1 cellular context compared by ENCODE assay signal in the genomic region with DNA sequence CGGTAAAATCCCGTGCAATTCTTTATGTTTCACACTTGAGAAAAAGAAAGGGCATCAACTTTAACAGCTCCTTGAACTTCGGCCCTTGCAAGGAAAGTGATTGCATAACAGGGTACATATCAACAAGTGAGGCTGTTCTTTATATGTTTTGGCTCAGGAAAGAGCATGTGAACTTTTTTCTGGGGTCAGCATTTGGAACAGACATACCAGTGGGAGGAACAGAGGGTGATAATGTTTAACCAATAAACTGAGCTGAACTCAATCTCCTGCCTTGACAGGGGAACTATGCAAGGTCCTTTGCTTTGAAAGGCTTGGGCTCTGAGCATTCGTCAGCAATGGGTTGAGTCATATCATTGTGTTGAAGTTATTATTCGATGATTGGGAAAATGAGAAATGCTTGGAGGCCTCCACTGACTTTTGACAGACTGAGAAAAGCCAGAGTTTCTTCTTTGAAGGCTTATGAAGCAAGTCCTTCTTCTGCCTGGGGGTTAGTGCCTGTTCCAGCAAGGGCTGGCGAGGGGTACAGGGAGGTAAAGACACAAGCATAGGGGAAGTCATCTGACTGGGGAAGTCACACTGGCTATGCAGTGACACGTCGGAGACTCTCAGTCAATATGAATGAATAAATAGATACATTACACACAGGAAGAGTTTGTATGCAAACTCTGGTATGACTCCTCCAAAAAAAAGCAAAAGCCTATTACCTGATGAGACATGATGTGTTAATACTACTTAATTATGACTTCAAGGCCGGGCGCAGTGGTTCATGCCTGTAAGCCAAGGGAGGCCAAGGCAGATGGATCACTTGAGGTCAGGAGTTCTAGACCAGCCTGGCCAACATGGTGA.
TF ChIP-seq lines count a peak whose summit lies in the region.

No MANE protein-coding gene starts in this region.

TF ChIP-seq in HepG2, 621 proteins besides CTCF, POLR2A, EP300 and RAD21 (continued from another document and continues in another):
- TF ChIP-seq, protein P1, sequence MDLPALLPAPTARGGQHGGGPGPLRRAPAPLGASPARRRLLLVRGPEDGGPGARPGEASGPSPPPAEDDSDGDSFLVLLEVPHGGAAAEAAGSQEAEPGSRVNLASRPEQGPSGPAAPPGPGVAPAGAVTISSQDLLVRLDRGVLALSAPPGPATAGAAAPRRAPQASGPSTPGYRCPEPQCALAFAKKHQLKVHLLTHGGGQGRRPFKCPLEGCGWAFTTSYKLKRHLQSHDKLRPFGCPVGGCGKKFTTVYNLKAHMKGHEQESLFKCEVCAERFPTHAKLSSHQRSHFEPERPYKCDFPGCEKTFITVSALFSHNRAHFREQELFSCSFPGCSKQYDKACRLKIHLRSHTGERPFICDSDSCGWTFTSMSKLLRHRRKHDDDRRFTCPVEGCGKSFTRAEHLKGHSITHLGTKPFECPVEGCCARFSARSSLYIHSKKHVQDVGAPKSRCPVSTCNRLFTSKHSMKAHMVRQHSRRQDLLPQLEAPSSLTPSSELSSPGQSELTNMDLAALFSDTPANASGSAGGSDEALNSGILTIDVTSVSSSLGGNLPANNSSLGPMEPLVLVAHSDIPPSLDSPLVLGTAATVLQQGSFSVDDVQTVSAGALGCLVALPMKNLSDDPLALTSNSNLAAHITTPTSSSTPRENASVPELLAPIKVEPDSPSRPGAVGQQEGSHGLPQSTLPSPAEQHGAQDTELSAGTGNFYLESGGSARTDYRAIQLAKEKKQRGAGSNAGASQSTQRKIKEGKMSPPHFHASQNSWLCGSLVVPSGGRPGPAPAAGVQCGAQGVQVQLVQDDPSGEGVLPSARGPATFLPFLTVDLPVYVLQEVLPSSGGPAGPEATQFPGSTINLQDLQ (CRISPR knock-in tag; IDR thresholded peaks at IDR 0.05): no peak
- no peak for TF ChIP-seq ZBTB42 (CRISPR knock-in tag; IDR thresholded peaks at IDR 0.05)
- TF ChIP-seq FOXK1 (CRISPR knock-in tag; IDR thresholded peaks at IDR 0.05; ENCODE audit: borderline replicate concordance, low read depth): peak; percentile 97
- TF ChIP-seq ZFP37 (CRISPR knock-in tag; IDR thresholded peaks at IDR 0.05; ENCODE audit: borderline replicate concordance): no peak
- TF ChIP-seq TBX2 (CRISPR knock-in tag; IDR thresholded peaks at IDR 0.05; ENCODE audit: borderline replicate concordance): peak; percentile 93
- no peak for TF ChIP-seq ZNF775 (CRISPR knock-in tag; IDR thresholded peaks at IDR 0.05; ENCODE audit: borderline replicate concordance)
- peak; percentile 97 for TF ChIP-seq TEF (CRISPR knock-in tag; IDR thresholded peaks at IDR 0.05)
- TF ChIP-seq ZNF12 (CRISPR knock-in tag; IDR thresholded peaks at IDR 0.05): no peak; the same call in 1 of the 2 replicates
- no peak for TF ChIP-seq ZNF142 (CRISPR knock-in tag; IDR thresholded peaks at IDR 0.05)
- no peak for TF ChIP-seq MTA1 (CRISPR knock-in tag; IDR thresholded peaks at IDR 0.05; ENCODE audit: borderline replicate concordance)
- TF ChIP-seq ZBTB14 (CRISPR knock-in tag; IDR thresholded peaks at IDR 0.05): no peak
- no peak for TF ChIP-seq JUND (CRISPR knock-in tag; IDR thresholded peaks at IDR 0.05)
- TF ChIP-seq, protein P2, sequence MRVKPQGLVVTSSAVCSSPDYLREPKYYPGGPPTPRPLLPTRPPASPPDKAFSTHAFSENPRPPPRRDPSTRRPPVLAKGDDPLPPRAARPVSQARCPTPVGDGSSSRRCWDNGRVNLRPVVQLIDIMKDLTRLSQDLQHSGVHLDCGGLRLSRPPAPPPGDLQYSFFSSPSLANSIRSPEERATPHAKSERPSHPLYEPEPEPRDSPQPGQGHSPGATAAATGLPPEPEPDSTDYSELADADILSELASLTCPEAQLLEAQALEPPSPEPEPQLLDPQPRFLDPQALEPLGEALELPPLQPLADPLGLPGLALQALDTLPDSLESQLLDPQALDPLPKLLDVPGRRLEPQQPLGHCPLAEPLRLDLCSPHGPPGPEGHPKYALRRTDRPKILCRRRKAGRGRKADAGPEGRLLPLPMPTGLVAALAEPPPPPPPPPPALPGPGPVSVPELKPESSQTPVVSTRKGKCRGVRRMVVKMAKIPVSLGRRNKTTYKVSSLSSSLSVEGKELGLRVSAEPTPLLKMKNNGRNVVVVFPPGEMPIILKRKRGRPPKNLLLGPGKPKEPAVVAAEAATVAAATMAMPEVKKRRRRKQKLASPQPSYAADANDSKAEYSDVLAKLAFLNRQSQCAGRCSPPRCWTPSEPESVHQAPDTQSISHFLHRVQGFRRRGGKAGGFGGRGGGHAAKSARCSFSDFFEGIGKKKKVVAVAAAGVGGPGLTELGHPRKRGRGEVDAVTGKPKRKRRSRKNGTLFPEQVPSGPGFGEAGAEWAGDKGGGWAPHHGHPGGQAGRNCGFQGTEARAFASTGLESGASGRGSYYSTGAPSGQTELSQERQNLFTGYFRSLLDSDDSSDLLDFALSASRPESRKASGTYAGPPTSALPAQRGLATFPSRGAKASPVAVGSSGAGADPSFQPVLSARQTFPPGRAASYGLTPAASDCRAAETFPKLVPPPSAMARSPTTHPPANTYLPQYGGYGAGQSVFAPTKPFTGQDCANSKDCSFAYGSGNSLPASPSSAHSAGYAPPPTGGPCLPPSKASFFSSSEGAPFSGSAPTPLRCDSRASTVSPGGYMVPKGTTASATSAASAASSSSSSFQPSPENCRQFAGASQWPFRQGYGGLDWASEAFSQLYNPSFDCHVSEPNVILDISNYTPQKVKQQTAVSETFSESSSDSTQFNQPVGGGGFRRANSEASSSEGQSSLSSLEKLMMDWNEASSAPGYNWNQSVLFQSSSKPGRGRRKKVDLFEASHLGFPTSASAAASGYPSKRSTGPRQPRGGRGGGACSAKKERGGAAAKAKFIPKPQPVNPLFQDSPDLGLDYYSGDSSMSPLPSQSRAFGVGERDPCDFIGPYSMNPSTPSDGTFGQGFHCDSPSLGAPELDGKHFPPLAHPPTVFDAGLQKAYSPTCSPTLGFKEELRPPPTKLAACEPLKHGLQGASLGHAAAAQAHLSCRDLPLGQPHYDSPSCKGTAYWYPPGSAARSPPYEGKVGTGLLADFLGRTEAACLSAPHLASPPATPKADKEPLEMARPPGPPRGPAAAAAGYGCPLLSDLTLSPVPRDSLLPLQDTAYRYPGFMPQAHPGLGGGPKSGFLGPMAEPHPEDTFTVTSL (CRISPR knock-in tag; IDR thresholded peaks at IDR 0.05; ENCODE audit: borderline replicate concordance): peak; percentile 77; the same call in 1 of the 2 replicates
- TF ChIP-seq SP4 (CRISPR knock-in tag; IDR thresholded peaks at IDR 0.05): 0 out of 2 replicates have a peak, but pooled peaks have one; percentile 52
- no peak for TF ChIP-seq ZNF839 (CRISPR knock-in tag; IDR thresholded peaks at IDR 0.05; ENCODE audit: borderline replicate concordance)
- no peak for TF ChIP-seq LCORL (IDR thresholded peaks at IDR 0.05)
- TF ChIP-seq LCORL (CRISPR knock-in tag; IDR thresholded peaks at IDR 0.05): peak; percentile 75
- TF ChIP-seq, protein P3, sequence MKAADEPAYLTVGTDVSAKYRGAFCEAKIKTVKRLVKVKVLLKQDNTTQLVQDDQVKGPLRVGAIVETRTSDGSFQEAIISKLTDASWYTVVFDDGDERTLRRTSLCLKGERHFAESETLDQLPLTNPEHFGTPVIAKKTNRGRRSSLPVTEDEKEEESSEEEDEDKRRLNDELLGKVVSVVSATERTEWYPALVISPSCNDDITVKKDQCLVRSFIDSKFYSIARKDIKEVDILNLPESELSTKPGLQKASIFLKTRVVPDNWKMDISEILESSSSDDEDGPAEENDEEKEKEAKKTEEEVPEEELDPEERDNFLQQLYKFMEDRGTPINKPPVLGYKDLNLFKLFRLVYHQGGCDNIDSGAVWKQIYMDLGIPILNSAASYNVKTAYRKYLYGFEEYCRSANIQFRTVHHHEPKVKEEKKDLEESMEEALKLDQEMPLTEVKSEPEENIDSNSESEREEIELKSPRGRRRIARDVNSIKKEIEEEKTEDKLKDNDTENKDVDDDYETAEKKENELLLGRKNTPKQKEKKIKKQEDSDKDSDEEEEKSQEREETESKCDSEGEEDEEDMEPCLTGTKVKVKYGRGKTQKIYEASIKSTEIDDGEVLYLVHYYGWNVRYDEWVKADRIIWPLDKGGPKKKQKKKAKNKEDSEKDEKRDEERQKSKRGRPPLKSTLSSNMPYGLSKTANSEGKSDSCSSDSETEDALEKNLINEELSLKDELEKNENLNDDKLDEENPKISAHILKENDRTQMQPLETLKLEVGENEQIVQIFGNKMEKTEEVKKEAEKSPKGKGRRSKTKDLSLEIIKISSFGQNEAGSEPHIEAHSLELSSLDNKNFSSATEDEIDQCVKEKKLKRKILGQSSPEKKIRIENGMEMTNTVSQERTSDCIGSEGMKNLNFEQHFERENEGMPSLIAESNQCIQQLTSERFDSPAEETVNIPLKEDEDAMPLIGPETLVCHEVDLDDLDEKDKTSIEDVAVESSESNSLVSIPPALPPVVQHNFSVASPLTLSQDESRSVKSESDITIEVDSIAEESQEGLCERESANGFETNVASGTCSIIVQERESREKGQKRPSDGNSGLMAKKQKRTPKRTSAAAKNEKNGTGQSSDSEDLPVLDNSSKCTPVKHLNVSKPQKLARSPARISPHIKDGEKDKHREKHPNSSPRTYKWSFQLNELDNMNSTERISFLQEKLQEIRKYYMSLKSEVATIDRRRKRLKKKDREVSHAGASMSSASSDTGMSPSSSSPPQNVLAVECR (CRISPR knock-in tag; IDR thresholded peaks at IDR 0.05; ENCODE audit: borderline replicate concordance): peak; percentile 46; the same call in 1 of the 2 replicates
- no peak for TF ChIP-seq RAD51 (IDR thresholded peaks at IDR 0.05; ENCODE audit: borderline replicate concordance)
- no peak for TF ChIP-seq CENPBD1 (CRISPR knock-in tag; IDR thresholded peaks at IDR 0.05; ENCODE audit: borderline replicate concordance, low read depth)
- no peak for TF ChIP-seq ZNF589 (CRISPR knock-in tag; conservative IDR thresholded peaks at IDR 0.05)
- TF ChIP-seq HDAC1 (CRISPR knock-in tag; IDR thresholded peaks at IDR 0.05): peak; percentile 80
- no peak for TF ChIP-seq ZNF567 (CRISPR knock-in tag; IDR thresholded peaks at IDR 0.05; ENCODE audit: borderline replicate concordance)
- TF ChIP-seq ZNF629 (CRISPR knock-in tag; conservative IDR thresholded peaks at IDR 0.05): no peak; the same call in none of the 2 replicates
- peak; percentile 80 for TF ChIP-seq ZNF878 (CRISPR knock-in tag; IDR thresholded peaks at IDR 0.05)
- TF ChIP-seq ZFP1 (CRISPR knock-in tag; IDR thresholded peaks at IDR 0.05): 0 out of 2 replicates have a peak, but pooled peaks have one; percentile 12
- TF ChIP-seq ADNP (CRISPR knock-in tag; IDR thresholded peaks at IDR 0.05): 0 out of 2 replicates have a peak, but pooled peaks have one; percentile 18
- no peak for TF ChIP-seq TRIM24 (CRISPR knock-in tag; IDR thresholded peaks at IDR 0.05)
- no peak for TF ChIP-seq PRMT3 (CRISPR knock-in tag; IDR thresholded peaks at IDR 0.05; ENCODE audit: borderline replicate concordance, low read depth)
- TF ChIP-seq SP1 (IDR thresholded peaks at IDR 0.05): no peak
- TF ChIP-seq SP1 (CRISPR knock-in tag; IDR thresholded peaks at IDR 0.05): no peak
- TF ChIP-seq KLF9 (CRISPR knock-in tag; IDR thresholded peaks at IDR 0.05; ENCODE audit: low read depth): no peak
- peak in 1 of 2 experiments; percentile 84; a peak in 2 of 4 replicates for TF ChIP-seq KLF16 (CRISPR knock-in tag; IDR thresholded peaks at IDR 0.05)
- TF ChIP-seq SUZ12 (IDR thresholded peaks at IDR 0.05; ENCODE audit: low read depth, low read length): no peak
- TF ChIP-seq RFX1 (IDR thresholded peaks at IDR 0.05): no peak
